Comparison of ENCODE assay signal across 12 cellular contexts in genomic region chr2:85255456-85255812, GRCh38.
DNase-seq lines count a peak whose midpoint lies in the region; ATAC-seq and TF ChIP-seq lines count a peak whose summit lies in the region.
"Had no signal": no experiment of that assay in that cellular context is flagged by ENCODE, and none has a peak within 500 bp of the region (broad histone marks: within the 10 kb centered on the region; RNA-seq: fewer than 3 reads in every experiment).

No MANE protein-coding gene starts in this region.

- no peaks in the 10 kb centered on the region for H3K4me1 Mint-ChIP-seq in natural killer cell treated with Interleukin-12 subunit alpha and Interleukin-12 subunit beta and Interleukin-15 and Interleukin-18, amount 100 ng/mL, for 72 hours (ENCODE audit: low read depth in 2 of 2)
- no peaks in the 10 kb centered on the region for H3K4me1 Mint-ChIP-seq in natural killer cell
- peaks cover 95% of the 10 kb centered on the region for H3K4me1 Mint-ChIP-seq in WTC11
- no peaks in the 10 kb centered on the region for H3K4me1 Mint-ChIP-seq in effector memory CD8-positive, alpha-beta T cell (ENCODE audit: low read depth in 2 of 2)

- H3K36me3 Mint-ChIP-seq in natural killer cell treated with Interleukin-12 subunit alpha and Interleukin-12 subunit beta and Interleukin-15 and Interleukin-18, amount 100 ng/mL, for 72 hours: no peaks in the 10 kb centered on the region
- H3K36me3 Mint-ChIP-seq in natural killer cell (no peaks in the 10 kb centered on the region), WTC11 (0 out of 2 replicates have a peak, but pooled peaks cover under 1% of the 10 kb centered on the region)
- H3K36me3 Mint-ChIP-seq in effector memory CD8-positive, alpha-beta T cell (ENCODE audit: insufficient read depth): no peaks in the 10 kb centered on the region

- H2BK120ac ChIP-seq in mesendoderm (ENCODE audit: low read depth, low read length): no peak overlapping the region

- H4K8ac ChIP-seq in mesendoderm (ENCODE audit: low read depth, low read length): no peak overlapping the region

- CTCF ChIA-PET in WTC11 (lab: Charles Lee): interaction anchor here (0.5 to 4.5 kb wide), 17 partner anchors 8 to 189 kb away, joined by 3 to 45 read pairs (median 8); partner anchors contain the start of gene TCF7L1

- ATAC-seq in natural killer cell treated with Interleukin-12 subunit alpha and Interleukin-12 subunit beta and Interleukin-15 and Interleukin-18, amount 100 ng/mL, for 72 hours: no peak
- ATAC-seq in natural killer cell (no peak), WTC11 (peak; percentile 46)
- no peak for ATAC-seq in effector memory CD8-positive, alpha-beta T cell (replicated peaks)

- no peak overlapping the region for H3K27ac Mint-ChIP-seq in natural killer cell treated with Interleukin-12 subunit alpha and Interleukin-12 subunit beta and Interleukin-15 and Interleukin-18, amount 100 ng/mL, for 72 hours
- H3K27ac Mint-ChIP-seq in natural killer cell: no peak overlapping the region
- peak overlapping the region; percentile 100 for H3K27ac Mint-ChIP-seq in WTC11
- H3K27ac Mint-ChIP-seq in effector memory CD8-positive, alpha-beta T cell: no peak overlapping the region

- peak overlapping the region; percentile 83 for H2BK5ac ChIP-seq in mesendoderm (ENCODE audit: low read length)

- no peaks in the 10 kb centered on the region for H3K79me1 ChIP-seq in mesendoderm (ENCODE audit: low read length)

- H3K9me3 Mint-ChIP-seq in natural killer cell treated with Interleukin-12 subunit alpha and Interleukin-12 subunit beta and Interleukin-15 and Interleukin-18, amount 100 ng/mL, for 72 hours: no peaks in the 10 kb centered on the region
- H3K9me3 Mint-ChIP-seq in natural killer cell (no peaks in the 10 kb centered on the region), WTC11 (no peaks in the 10 kb centered on the region)
- H3K9me3 Mint-ChIP-seq in effector memory CD8-positive, alpha-beta T cell: no peaks in the 10 kb centered on the region

- H3K4me2 ChIP-seq in mesendoderm (ENCODE audit: low read length): peak overlapping the region; percentile 4

- no peaks in the 10 kb centered on the region for H3K27me3 ChIP-seq in mesendoderm (ENCODE audit: insufficient read depth, low read length, poor library complexity)
- H3K27me3 ChIP-seq: brain microvascular endothelial cell had no signal

- H3K27me3 Mint-ChIP-seq in natural killer cell treated with Interleukin-12 subunit alpha and Interleukin-12 subunit beta and Interleukin-15 and Interleukin-18, amount 100 ng/mL, for 72 hours: no peaks in the 10 kb centered on the region
- H3K27me3 Mint-ChIP-seq in natural killer cell (ENCODE audit: low read depth in 2 of 2): no peaks in the 10 kb centered on the region
- no peaks in the 10 kb centered on the region for H3K27me3 Mint-ChIP-seq in WTC11 (ENCODE audit: low read depth)
- peaks cover 0 to 27% of the 10 kb centered on the region in 2 donors for H3K27me3 Mint-ChIP-seq in effector memory CD8-positive, alpha-beta T cell

- H3K56ac ChIP-seq in mesendoderm (ENCODE audit: low read length): peak overlapping the region; percentile 83

- H3K18ac ChIP-seq in mesendoderm (ENCODE audit: low read length): peak overlapping the region; percentile 10

- peak overlapping the region; percentile 43 for H3K9ac ChIP-seq in mesendoderm (ENCODE audit: low read length)

- POLR2A ChIA-PET in WTC11 (lab: Charles Lee): interaction anchor here (0.6 to 3.3 kb wide), 10 partner anchors 9 to 349 kb away, joined by 3 to 34 read pairs (median 6); no protein-coding TSS in a partner anchor

- H3K4me1 ChIP-seq in mesendoderm (ENCODE audit: control insufficient read depth, low read depth, low read length): peaks cover 33% of the 10 kb centered on the region

- no peaks in the 10 kb centered on the region for H3K36me3 ChIP-seq in mesendoderm (ENCODE audit: control insufficient read depth, insufficient read depth, low read length)
- H3K36me3 ChIP-seq: brain microvascular endothelial cell had no signal

- no CpG with 5 or more reads among the region's 6 CpGs for WGBS in mesendoderm (ENCODE audit: extremely low coverage, insufficient coverage, low lambda C conversion rate)

- H3K79me2 ChIP-seq in mesendoderm (ENCODE audit: control insufficient read depth, insufficient read depth, low read length): no peaks in the 10 kb centered on the region

- peak overlapping the region; percentile 66 for H3K4ac ChIP-seq in mesendoderm (ENCODE audit: low read depth, low read length)

- DNase-seq in natural killer cell treated with Interleukin-12 subunit alpha and Interleukin-12 subunit beta and Interleukin-15 and Interleukin-18, amount 100 ng/mL, for 72 hours (ENCODE audit: low spot score): peak; percentile 40
- DNase-seq in natural killer cell (no peak), WTC11 (ENCODE audit: low spot score) (peak; percentile 56), mesendoderm (peak; percentile 73), T1000 (lab: John Stamatoyannopoulos, UW) (no peak), iPS-NIHi11 (ENCODE audit: low spot score) (no peak)
- no peak for DNase-seq in effector memory CD8-positive, alpha-beta T cell
- DNase-seq in activated CD4-positive, alpha-beta T cell treated with anti-CD3 and anti-CD28 coated beads, Interleukin-2, amount 50 U/mL, for 4 hours: no peak
- DNase-seq: activated T-cell treated with anti-CD3 and anti-CD28 coated beads for 4 hours, C1 segment of cervical spinal cord, NCI-H1105 treated with DMSO at 0.1 percent for 48 hours had no signal

- intact Hi-C loops in natural killer cell (cut with micrococcal nuclease): no loop called here

- no peak overlapping the region for H3K4me3 Mint-ChIP-seq in natural killer cell treated with Interleukin-12 subunit alpha and Interleukin-12 subunit beta and Interleukin-15 and Interleukin-18, amount 100 ng/mL, for 72 hours
- H3K4me3 Mint-ChIP-seq in natural killer cell: no peak overlapping the region
- peak overlapping the region; percentile 68 for H3K4me3 Mint-ChIP-seq in WTC11
- no peak overlapping the region for H3K4me3 Mint-ChIP-seq in effector memory CD8-positive, alpha-beta T cell

- peak overlapping the region; percentile 89 for H2AK5ac ChIP-seq in mesendoderm (ENCODE audit: low read length)

- no peak overlapping the region for H4K5ac ChIP-seq in mesendoderm (ENCODE audit: low read length)

- H3K23ac ChIP-seq in mesendoderm (ENCODE audit: low read length): peak overlapping the region; percentile 48

- peak overlapping the region; percentile 91 for H3K27ac ChIP-seq in mesendoderm (ENCODE audit: low read depth, low read length)
- H3K27ac ChIP-seq: brain microvascular endothelial cell had no signal

- no peak overlapping the region for H2BK15ac ChIP-seq in mesendoderm (replicated peaks; ENCODE audit: low read depth)

- no peak overlapping the region for H3K4me3 ChIP-seq in mesendoderm (ENCODE audit: low read length)

- TF ChIP-seq CTCF in natural killer cell (IDR thresholded peaks at IDR 0.05) (no peak), WTC11 (IDR thresholded peaks at IDR 0.05) (no peak)

TF ChIP-seq in WTC11, 78 proteins besides CTCF, POLR2A, EP300 and RAD21:
- TF ChIP-seq CBFB (CRISPR knock-in tag; IDR thresholded peaks at IDR 0.05; ENCODE audit: low read depth) (peak; percentile 2; the same call in 1 of the 2 replicates), ATF1 (CRISPR knock-in tag; IDR thresholded peaks at IDR 0.05) (no peak), SP1 (CRISPR knock-in tag; conservative IDR thresholded peaks at IDR 0.05) (peak; percentile 11; the same call in 1 of the 2 replicates), NR2C2 (CRISPR knock-in tag; IDR thresholded peaks at IDR 0.05) (no peak)

Comparison
In these comparisons a context has a peak if more than half of its experiments do, and no peak if none do; other contexts are left out.
1. DNase-seq: peak in natural killer cell treated with Interleukin-12 subunit alpha and Interleukin-12 subunit beta and Interleukin-15 and Interleukin-18, amount 100 ng/mL, for 72 hours (single experiment), WTC11 (single experiment) and mesendoderm (single experiment); none in natural killer cell (single experiment), T1000 (single experiment), effector memory CD8-positive, alpha-beta T cell (0 of 3), iPS-NIHi11 (single experiment) and activated CD4-positive, alpha-beta T cell treated with anti-CD3 and anti-CD28 coated beads, Interleukin-2, amount 50 U/mL, for 4 hours (0 of 2).